ENCODE assay signal across 7 cellular contexts in genomic region chr4:27210874-27211428, GRCh38.
"Had no signal": no experiment of that assay in that cellular context is flagged by ENCODE, and none has a peak within 500 bp of the region (broad histone marks: within the 10 kb centered on the region; RNA-seq: fewer than 3 reads in every experiment).

No MANE protein-coding gene starts in this region.

- DNase-seq: GM23248, GOT3, H7, HFFc6, IMR-90 had no signal

- ATAC-seq: HCT116 had no signal

- H3K9me3 ChIP-seq: HAP-1 had no signal

- H3K27ac ChIP-seq: GM23248 had no signal

- H3K4me1 ChIP-seq: HAP-1 had no signal

- H3K4me3 ChIP-seq: GM23248, HAP-1 had no signal

- H3K36me3 ChIP-seq: HAP-1 had no signal

- H2AFZ ChIP-seq: GM23248 had no signal

- H3K9ac ChIP-seq: GM23248 had no signal
